15 cellular contexts compared by ENCODE assay signal in the genomic region with DNA sequence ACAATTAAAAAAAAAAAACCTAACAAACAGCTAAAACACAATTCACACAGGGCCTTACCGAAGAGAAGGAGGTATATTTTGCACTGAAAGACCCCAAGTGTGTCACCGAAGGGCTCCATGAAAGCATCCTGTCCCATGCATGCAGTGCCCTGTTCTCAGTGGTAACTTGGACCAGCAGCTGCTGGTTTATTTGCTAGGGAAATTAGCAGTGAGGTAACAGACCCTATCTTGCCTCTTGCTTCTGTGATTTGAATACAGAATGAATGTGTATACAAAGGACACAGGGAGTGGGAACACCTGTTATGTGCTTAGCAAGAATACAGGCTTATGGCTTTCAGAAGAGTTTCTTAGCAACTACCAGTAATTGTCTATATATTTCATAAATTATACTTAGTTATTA. TPM values are rescaled to one million over a fixed set of nuclear protein-coding genes. Genes with fewer than 3 reads are reported as not detected.
A peak's percentile ranks its signal among the peaks of the same experiment; 100 is the strongest.
DNase-seq lines count a peak whose midpoint lies in the region; ATAC-seq and TF ChIP-seq lines count a peak whose summit lies in the region.
"Had no signal": no experiment of that assay in that cellular context is flagged by ENCODE, and none has a peak within 500 bp of the region (broad histone marks: within the 10 kb centered on the region; RNA-seq: fewer than 3 reads in every experiment).

A gene (minus strand): TSS at position 160 of the 400 bp plus-strand sequence.

- no peaks in the 10 kb centered on the region for H3K27me3 Mint-ChIP-seq in progenitor cell of endocrine pancreas
- peaks cover 2% of the 10 kb centered on the region for H3K27me3 Mint-ChIP-seq in activated CD4-positive, alpha-beta T cell treated with anti-CD3 and anti-CD28 coated beads for 36 hours
- H3K27me3 Mint-ChIP-seq: stimulated activated naive CD8-positive, alpha-beta T cell treated with anti-CD3 and anti-CD28 coated beads, Interleukin-15, amount 100 ng/mL, for 72 hours had no signal

- no peak for TF ChIP-seq CTCF in progenitor cell of endocrine pancreas (IDR thresholded peaks at IDR 0.05; ENCODE audit: unreplicated experiment)

- DNase-seq in NCI-H146 treated with DMSO at 0.1 percent for 48 hours (lab: John Stamatoyannopoulos, UW; ENCODE audit: unreplicated experiment) (peak; percentile 95), NCI-H748 treated with DMSO at 0.1 percent for 48 hours (lab: John Stamatoyannopoulos, UW) (peak; percentile 94), progenitor cell of endocrine pancreas (ENCODE audit: low spot score, unreplicated experiment) (no peak), AG08396 (ENCODE audit: low spot score) (no peak), A172 (ENCODE audit: low spot score) (no peak)
- DNase-seq in activated CD4-positive, alpha-beta T cell treated with anti-CD3 and anti-CD28 coated beads for 36 hours: no peak
- DNase-seq: activated naive CD4-positive, alpha-beta T cell treated with anti-CD3 and anti-CD28 coated beads, Interleukin-2, amount 50 U/mL, for 16 hours; pancreas; stimulated activated naive CD8-positive, alpha-beta T cell treated with anti-CD3 and anti-CD28 coated beads, Interleukin-15, amount 100 ng/mL, for 72 hours; T-helper 2 cell had no signal

- H3K36me3 Mint-ChIP-seq in progenitor cell of endocrine pancreas (ENCODE audit: insufficient read depth): no peaks in the 10 kb centered on the region
- no peaks in the 10 kb centered on the region for H3K36me3 Mint-ChIP-seq in activated CD4-positive, alpha-beta T cell treated with anti-CD3 and anti-CD28 coated beads for 36 hours (ENCODE audit: low read depth)

- peak; percentile 62 for ATAC-seq in HG02798 (IDR thresholded peaks at IDR 0.05; ENCODE audit: poor library complexity, unreplicated experiment)
- ATAC-seq in activated CD4-positive, alpha-beta T cell treated with anti-CD3 and anti-CD28 coated beads for 36 hours: no peak
- ATAC-seq: left lobe of liver; stimulated activated naive CD8-positive, alpha-beta T cell treated with anti-CD3 and anti-CD28 coated beads, Interleukin-15, amount 100 ng/mL, for 72 hours had no signal

- H3K4me1 Mint-ChIP-seq in progenitor cell of endocrine pancreas (ENCODE audit: low read depth): peaks cover 6% of the 10 kb centered on the region
- peaks cover 5% of the 10 kb centered on the region for H3K4me1 Mint-ChIP-seq in activated CD4-positive, alpha-beta T cell treated with anti-CD3 and anti-CD28 coated beads for 36 hours

- intact Hi-C loops in activated CD4-positive, alpha-beta T cell treated with anti-CD3 and anti-CD28 coated beads for 36 hours (cut with DNase I, micrococcal nuclease): loop anchor here in 1 of 2 experiments (10.0 kb wide), 1 partner anchor 392 kb away; a partner anchor contains a TSS

- H3K27ac Mint-ChIP-seq in progenitor cell of endocrine pancreas: peak within 1 kb of the TSS; percentile 86
- H3K27ac Mint-ChIP-seq in activated CD4-positive, alpha-beta T cell treated with anti-CD3 and anti-CD28 coated beads for 36 hours: no peak within 1 kb of the TSS
- H3K27ac Mint-ChIP-seq: stimulated activated naive CD8-positive, alpha-beta T cell treated with anti-CD3 and anti-CD28 coated beads, Interleukin-15, amount 100 ng/mL, for 72 hours had no signal

- no peaks in the 10 kb centered on the region for H3K9me3 Mint-ChIP-seq in progenitor cell of endocrine pancreas (ENCODE audit: low read depth)
- no peaks in the 10 kb centered on the region for H3K9me3 Mint-ChIP-seq in activated CD4-positive, alpha-beta T cell treated with anti-CD3 and anti-CD28 coated beads for 36 hours (ENCODE audit: low read depth)
- H3K9me3 Mint-ChIP-seq: stimulated activated naive CD8-positive, alpha-beta T cell treated with anti-CD3 and anti-CD28 coated beads, Interleukin-15, amount 100 ng/mL, for 72 hours had no signal

- H3K4me3 Mint-ChIP-seq in progenitor cell of endocrine pancreas (ENCODE audit: low read depth): peak within 1 kb of the TSS; percentile 64
- no peak within 1 kb of the TSS for H3K4me3 Mint-ChIP-seq in activated CD4-positive, alpha-beta T cell treated with anti-CD3 and anti-CD28 coated beads for 36 hours
- H3K4me3 Mint-ChIP-seq: stimulated activated naive CD8-positive, alpha-beta T cell treated with anti-CD3 and anti-CD28 coated beads, Interleukin-15, amount 100 ng/mL, for 72 hours had no signal

- CTCF ChIA-PET in activated CD4-positive, alpha-beta T cell treated with anti-CD3 and anti-CD28 coated beads for 36 hours (lab: Charles Lee): interaction anchor here (0.7 to 1.1 kb wide), 5 partner anchors 11 to 137 kb away, joined by 3 to 4 read pairs (median 3); no protein-coding TSS in a partner anchor

- POLR2A ChIA-PET in activated CD4-positive, alpha-beta T cell treated with anti-CD3 and anti-CD28 coated beads for 36 hours (lab: Charles Lee): no interaction called here

RNA-seq across cellular contexts. Expression of the gene that starts here (rescaled TPM):
- total RNA-seq in progenitor cell of endocrine pancreas: 27.4 and 31.7 TPM in 2 replicates
- not detected in 2 replicates for total RNA-seq in A172 (2014; rRNA removed; shearing (Covaris generic))
- total RNA-seq in activated CD4-positive, alpha-beta T cell treated with anti-CD3 and anti-CD28 coated beads for 36 hours: not detected
- total RNA-seq: left lobe of liver, LHCN-M2, smooth muscle cell, vagina had no signal

Comparison
In these comparisons a context has a peak if more than half of its experiments do, and no peak if none do; other contexts are left out.
1. RNA of the gene that starts here (total RNA-seq): 27.4 to 31.7 TPM in progenitor cell of endocrine pancreas; not detected in activated CD4-positive, alpha-beta T cell treated with anti-CD3 and anti-CD28 coated beads for 36 hours and not detected in A172; every median in the first group is over 10 times any median in the second.
2. DNase-seq: peak in NCI-H146 treated with DMSO at 0.1 percent for 48 hours (single experiment) and NCI-H748 treated with DMSO at 0.1 percent for 48 hours (single experiment); none in progenitor cell of endocrine pancreas (single experiment), AG08396 (single experiment), A172 (single experiment) and activated CD4-positive, alpha-beta T cell treated with anti-CD3 and anti-CD28 coated beads for 36 hours (single experiment).